5 cellular contexts compared by ENCODE assay signal in the genomic region with DNA sequence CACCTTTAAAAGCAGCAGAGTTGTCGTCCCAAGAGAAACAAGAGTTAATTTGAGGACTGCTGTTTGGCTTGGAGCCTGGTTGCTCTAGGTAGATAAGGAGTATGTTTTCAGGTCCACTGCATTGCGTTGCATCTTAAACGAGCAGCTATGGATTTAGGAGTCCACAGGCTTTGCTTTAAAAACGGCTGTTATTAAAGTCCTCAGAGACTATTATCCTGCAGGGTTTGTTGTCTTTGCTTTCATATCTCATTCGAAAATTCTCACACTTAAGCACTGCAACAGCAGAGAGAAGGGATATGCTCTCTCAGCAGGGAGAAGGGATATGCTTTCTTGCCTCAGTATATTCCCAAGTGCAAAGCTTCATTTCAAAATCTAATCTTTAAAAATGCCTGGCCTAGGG.
"Had no signal": no experiment of that assay in that cellular context is flagged by ENCODE, and none has a peak within 500 bp of the region (broad histone marks: within the 10 kb centered on the region; RNA-seq: fewer than 3 reads in every experiment).

No MANE protein-coding gene starts in this region.

- H3K4me3 Mint-ChIP-seq: IgD-negative memory B cell had no signal

- DNase-seq: KBM-7 had no signal

- H3K4me3 ChIP-seq: K562 had no signal

- H3K4me1 Mint-ChIP-seq: IgD-negative memory B cell had no signal

- H3K27ac ChIP-seq: HL-60 had no signal

- H3K36me3 Mint-ChIP-seq: IgD-negative memory B cell had no signal

- FAIRE-seq: HepG2, K562 had no signal

- ATAC-seq: HepG2, K562 had no signal

- H3K27me3 Mint-ChIP-seq: IgD-negative memory B cell had no signal
